In genomic region chr11:129985823-129986222, GRCh38 we compare ENCODE assay signal across 1 cellular context.
TF ChIP-seq lines count a peak whose summit lies in the region.

No MANE protein-coding gene starts in this region.

TF ChIP-seq in HepG2, 621 proteins besides CTCF, POLR2A, EP300 and RAD21 (continued from another document):
- TF ChIP-seq MATR3 (CRISPR knock-in tag; IDR thresholded peaks at IDR 0.05) (no peak), ZBTB37 (CRISPR knock-in tag; IDR thresholded peaks at IDR 0.05) (no peak), PITX1 (CRISPR knock-in tag; IDR thresholded peaks at IDR 0.05) (no peak), FIP1L1 (IDR thresholded peaks at IDR 0.05; ENCODE audit: borderline replicate concordance, insufficient read depth, low read depth, low read length) (no peak), HOXD1 (CRISPR knock-in tag; IDR thresholded peaks at IDR 0.05) (no peak), ZNF224 (CRISPR knock-in tag; IDR thresholded peaks at IDR 0.05) (no peak), MBNL3 (CRISPR knock-in tag; conservative IDR thresholded peaks at IDR 0.05) (no peak)
